In genomic region chr10:84523509-84523908, GRCh38 we compare ENCODE assay signal across 1 cellular context.
A peak's percentile ranks its signal among the peaks of the same experiment; 100 is the strongest.
TF ChIP-seq lines count a peak whose summit lies in the region.

No MANE protein-coding gene starts in this region.

TF ChIP-seq in HepG2, 621 proteins besides CTCF, POLR2A, EP300 and RAD21 (continued from another document and continues in another):
- TF ChIP-seq BCLAF1 (IDR thresholded peaks at IDR 0.05) = no peak
- TF ChIP-seq HOXA3 (CRISPR knock-in tag; IDR thresholded peaks at IDR 0.05) = no peak
- no peak for TF ChIP-seq MEIS1 (CRISPR knock-in tag; IDR thresholded peaks at IDR 0.05; ENCODE audit: borderline replicate concordance)
- TF ChIP-seq ZNF292 (CRISPR knock-in tag; IDR thresholded peaks at IDR 0.05; ENCODE audit: borderline replicate concordance, low read depth) = peak; percentile 91; the same call in 1 of the 2 replicates
- 0 out of 2 replicates have a peak, but pooled peaks have one; percentile 35 for TF ChIP-seq POLR2G (IDR thresholded peaks at IDR 0.05; ENCODE audit: low read depth, low read length)
- TF ChIP-seq TCF7 (IDR thresholded peaks at IDR 0.05; ENCODE audit: low read depth) = peak; percentile 94
- TF ChIP-seq ZBTB21 (CRISPR knock-in tag; IDR thresholded peaks at IDR 0.05) = no peak
- TF ChIP-seq ZNF781 (CRISPR knock-in tag; IDR thresholded peaks at IDR 0.05; ENCODE audit: borderline replicate concordance, not compliant biosample characterization) = no peak
- TF ChIP-seq SNRNP70 (IDR thresholded peaks at IDR 0.05; ENCODE audit: low read depth, low read length) = no peak
- no peak for TF ChIP-seq ZNF746 (CRISPR knock-in tag; IDR thresholded peaks at IDR 0.05)
- no peak for TF ChIP-seq ZKSCAN1 (IDR thresholded peaks at IDR 0.05; ENCODE audit: low read length)
- TF ChIP-seq IRF2 (CRISPR knock-in tag; IDR thresholded peaks at IDR 0.05) = 0 out of 2 replicates have a peak, but pooled peaks have one; percentile 31
- no peak for TF ChIP-seq SRSF9 (IDR thresholded peaks at IDR 0.05; ENCODE audit: borderline replicate concordance, insufficient read depth, low read depth, low read length, poor library complexity, severe bottlenecking)
- 0 out of 2 replicates have a peak, but pooled peaks have one; percentile 16 for TF ChIP-seq SOX13 (IDR thresholded peaks at IDR 0.05)
- peak in 1 of 2 experiments; percentile 64; a peak in 2 of 4 replicates for TF ChIP-seq SOX13 (CRISPR knock-in tag; conservative IDR thresholded peaks at IDR 0.05 in 1 of 2, IDR thresholded peaks at IDR 0.05 in 1 of 2)
- TF ChIP-seq ZNF253 (CRISPR knock-in tag; IDR thresholded peaks at IDR 0.05; ENCODE audit: borderline replicate concordance) = no peak
- TF ChIP-seq PATZ1 (CRISPR knock-in tag; IDR thresholded peaks at IDR 0.05) = peak; percentile 89
- peak; percentile 30; the same call in 1 of the 2 replicates for TF ChIP-seq ZNF788 (CRISPR knock-in tag; IDR thresholded peaks at IDR 0.05; ENCODE audit: borderline replicate concordance)
- peak; percentile 75 for TF ChIP-seq HMG20A (CRISPR knock-in tag; IDR thresholded peaks at IDR 0.05; ENCODE audit: borderline replicate concordance)
- peak; percentile 47 for TF ChIP-seq SAP130 (CRISPR knock-in tag; IDR thresholded peaks at IDR 0.05; ENCODE audit: low read depth)
- no peak for TF ChIP-seq JUN (CRISPR knock-in tag; IDR thresholded peaks at IDR 0.05)
- TF ChIP-seq GMEB2 (CRISPR knock-in tag; IDR thresholded peaks at IDR 0.05; ENCODE audit: low read depth) = no peak
- TF ChIP-seq ZBTB46 (CRISPR knock-in tag; IDR thresholded peaks at IDR 0.05; ENCODE audit: borderline replicate concordance) = no peak
- TF ChIP-seq SUZ12 (IDR thresholded peaks at IDR 0.05; ENCODE audit: low read depth, low read length) = no peak
- TF ChIP-seq ZNF569 (CRISPR knock-in tag; IDR thresholded peaks at IDR 0.05; ENCODE audit: borderline replicate concordance) = no peak
- TF ChIP-seq SP5 (CRISPR knock-in tag; IDR thresholded peaks at IDR 0.05; ENCODE audit: borderline replicate concordance, low read depth) = peak; percentile 46; the same call in 1 of the 2 replicates
- TF ChIP-seq ZNF616 (CRISPR knock-in tag; IDR thresholded peaks at IDR 0.05; ENCODE audit: low read depth) = no peak
- 0 out of 2 replicates have a peak, but pooled peaks have one; percentile 37 for TF ChIP-seq HNF1B (CRISPR knock-in tag; IDR thresholded peaks at IDR 0.05)
- no peak for TF ChIP-seq ZNF484 (CRISPR knock-in tag; IDR thresholded peaks at IDR 0.05; ENCODE audit: borderline replicate concordance, low read depth)
- TF ChIP-seq ZMYM4 (CRISPR knock-in tag; IDR thresholded peaks at IDR 0.05) = peak; percentile 46; the same call in 1 of the 2 replicates
- TF ChIP-seq ZNF564 (CRISPR knock-in tag; IDR thresholded peaks at IDR 0.05) = 0 out of 2 replicates have a peak, but pooled peaks have one; percentile 41
- no peak for TF ChIP-seq NFATC3 (CRISPR knock-in tag; IDR thresholded peaks at IDR 0.05)
- TF ChIP-seq RXRB (CRISPR knock-in tag; IDR thresholded peaks at IDR 0.05; ENCODE audit: borderline replicate concordance) = peak; percentile 59; the same call in 1 of the 2 replicates
- no peak for TF ChIP-seq ZNF737 (CRISPR knock-in tag; IDR thresholded peaks at IDR 0.05; ENCODE audit: borderline replicate concordance)
- TF ChIP-seq AGO1 (IDR thresholded peaks at IDR 0.05; ENCODE audit: low read depth, low read length, poor library complexity, severe bottlenecking) = no peak
- TF ChIP-seq MIXL1 (CRISPR knock-in tag; IDR thresholded peaks at IDR 0.05) = no peak
- no peak for TF ChIP-seq ZNF160 (CRISPR knock-in tag; IDR thresholded peaks at IDR 0.05)
- TF ChIP-seq ZNF331 (CRISPR knock-in tag; IDR thresholded peaks at IDR 0.05) = peak; percentile 49; the same call in 1 of the 2 replicates
- TF ChIP-seq FOXK2 (IDR thresholded peaks at IDR 0.05) = no peak
- TF ChIP-seq ZSCAN5A (CRISPR knock-in tag; IDR thresholded peaks at IDR 0.05; ENCODE audit: borderline replicate concordance) = no peak
- TF ChIP-seq PTBP1 (IDR thresholded peaks at IDR 0.05; ENCODE audit: low read depth, low read length, poor library complexity, severe bottlenecking) = no peak
- TF ChIP-seq ZSCAN20 (CRISPR knock-in tag; IDR thresholded peaks at IDR 0.05; ENCODE audit: borderline replicate concordance) = no peak
- TF ChIP-seq PITX1 (CRISPR knock-in tag; IDR thresholded peaks at IDR 0.05) = peak; percentile 54; the same call in 1 of the 2 replicates
- TF ChIP-seq ZNF280D (CRISPR knock-in tag; IDR thresholded peaks at IDR 0.05) = 0 out of 2 replicates have a peak, but pooled peaks have one; percentile 30
- TF ChIP-seq MEIS2 (CRISPR knock-in tag; IDR thresholded peaks at IDR 0.05) = peak; percentile 22; the same call in 1 of the 2 replicates
- TF ChIP-seq ZNF674 (CRISPR knock-in tag; IDR thresholded peaks at IDR 0.05; ENCODE audit: low read depth) = no peak
- TF ChIP-seq CEBPG (CRISPR knock-in tag; IDR thresholded peaks at IDR 0.05) = no peak
- TF ChIP-seq ZNF101 (CRISPR knock-in tag; IDR thresholded peaks at IDR 0.05; ENCODE audit: borderline replicate concordance, low read depth) = no peak
- no peak for TF ChIP-seq HOXD1 (CRISPR knock-in tag; IDR thresholded peaks at IDR 0.05)
- TF ChIP-seq ZNF256 (CRISPR knock-in tag; conservative IDR thresholded peaks at IDR 0.05) = no peak
- peak; percentile 36; the same call in 1 of the 2 replicates for TF ChIP-seq MLX (CRISPR knock-in tag; IDR thresholded peaks at IDR 0.05)
- TF ChIP-seq THAP11 (CRISPR knock-in tag; IDR thresholded peaks at IDR 0.05) = 0 out of 2 replicates have a peak, but pooled peaks have one; percentile 28
- no peak for TF ChIP-seq NONO (IDR thresholded peaks at IDR 0.05)
- TF ChIP-seq NONO (CRISPR knock-in tag; conservative IDR thresholded peaks at IDR 0.05) = no peak; the same call in 1 of the 2 replicates
